Comparison of ENCODE assay signal across 8 cellular contexts in genomic region chr5:77133061-77133758, GRCh38. TPM values are rescaled to one million over a fixed set of nuclear protein-coding genes. Genes with fewer than 3 reads are reported as not detected.
A peak's percentile ranks its signal among the peaks of the same experiment; 100 is the strongest.
DNase-seq lines count a peak whose midpoint lies in the region; ATAC-seq and TF ChIP-seq lines count a peak whose summit lies in the region.

No MANE protein-coding gene starts in this region.

- H3K27me3 ChIP-seq in prostate gland (replicated peaks; ENCODE audit: insufficient read depth) = no peaks in the 10 kb centered on the region

- 9% methylated on average over 1 of the region's 1 CpG for WGBS in prostate gland

- no peaks in the 10 kb centered on the region for H3K36me3 ChIP-seq in prostate gland

- H3K27ac ChIP-seq in prostate gland = no peak overlapping the region

- no peak for TF ChIP-seq POLR2A in prostate gland (IDR thresholded peaks at IDR 0.05)

- intact Hi-C loops in prostate gland (cut with DNase I) = loop anchor here (10.0 kb wide), 2 partner anchors 48 to 302 kb away; partner anchors contain the start of gene ZBED3

- DNase-seq in Daoy (ENCODE audit: low read depth) = peak; percentile 97
- peak; percentile 92 for DNase-seq in RKO (ENCODE audit: low spot score)
- peak; percentile 95 for DNase-seq in fibroblast of the aortic adventitia (ENCODE audit: low read depth)
- DNase-seq in prostate gland (ENCODE audit: low spot score) = peak; percentile 75
- DNase-seq in effector CD8-positive, alpha-beta T cell (lab: John Stamatoyannopoulos, UW) = no peak
- no peak for DNase-seq in NCI-H748 (lab: John Stamatoyannopoulos, UW; ENCODE audit: unreplicated experiment)

- H3K4me1 ChIP-seq in prostate gland (replicated peaks) = no peaks in the 10 kb centered on the region

- TF ChIP-seq CTCF in fibroblast of the aortic adventitia (IDR thresholded peaks at IDR 0.05; ENCODE audit: insufficient read depth, low read length) (no peak), prostate gland (IDR thresholded peaks at IDR 0.05) (no peak)

- H3K9me3 ChIP-seq in prostate gland = no peaks in the 10 kb centered on the region

- H3K4me3 ChIP-seq in fibroblast of the aortic adventitia (ENCODE audit: low read depth, low read length) = no peak overlapping the region
- H3K4me3 ChIP-seq in prostate gland = no peak overlapping the region

- ATAC-seq in HG03439 (IDR thresholded peaks at IDR 0.05; ENCODE audit: unreplicated experiment) (no peak), HG03135 (IDR thresholded peaks at IDR 0.05; ENCODE audit: unreplicated experiment) (no peak)

RNA-seq across cellular contexts. Expression of gene ZBED3, which starts 46.1 kb away (rescaled TPM):
- 1.3 and 4.1 TPM in 2 replicates for total RNA-seq in Daoy (2014; rRNA removed; shearing (Covaris generic))
- total RNA-seq in fibroblast of the aortic adventitia (ENCODE audit: low replicate concordance) = 0.90 and 23.0 TPM in 2 replicates
- 10 to 100 TPM; 11.9 to 25.3 TPM for total RNA-seq in prostate gland

Comparison
In these comparisons a context has a peak if more than half of its experiments do, and no peak if none do; other contexts are left out.
1. DNase-seq: peak in Daoy (single experiment), RKO (single experiment), fibroblast of the aortic adventitia (single experiment) and prostate gland (single experiment); none in effector CD8-positive, alpha-beta T cell (single experiment) and NCI-H748 (single experiment).